In genomic region chr1:246199086-246199485, GRCh38 we compare ENCODE assay signal across 14 cellular contexts.
DNase-seq lines count a peak whose midpoint lies in the region; TF ChIP-seq lines count a peak whose summit lies in the region.
"Had no signal": no experiment of that assay in that cellular context is flagged by ENCODE, and none has a peak within 500 bp of the region (broad histone marks: within the 10 kb centered on the region; RNA-seq: fewer than 3 reads in every experiment).

No MANE protein-coding gene starts in this region.

- no peaks in the 10 kb centered on the region for H3K9me3 ChIP-seq in BE2C
- H3K9me3 ChIP-seq: pancreas, vagina had no signal

- H3K36me3 ChIP-seq in BE2C: no peaks in the 10 kb centered on the region
- H3K36me3 ChIP-seq: cardiac muscle cell, pancreas, vagina had no signal

- H3K4me3 ChIP-seq in BE2C (ENCODE audit: low read depth, low read length) (no peak overlapping the region), fibroblast of villous mesenchyme (ENCODE audit: low read depth, low read length) (no peak overlapping the region)
- H3K4me3 ChIP-seq: cardiac muscle cell, pancreas, vagina had no signal

- peak; percentile 8; the same call in 1 of the 2 replicates for TF ChIP-seq CTCF in BE2C (IDR thresholded peaks at IDR 0.05; ENCODE audit: low read depth, low read length)
- TF ChIP-seq CTCF in fibroblast of villous mesenchyme (IDR thresholded peaks at IDR 0.05; ENCODE audit: insufficient read depth, low read depth, low read length): no peak

- DNase-seq in BE2C (peak; percentile 84), LHCN-M2 (ENCODE audit: low read depth) (peak; percentile 57), NCI-H524 treated with DMSO at 0.1 percent for 48 hours (lab: John Stamatoyannopoulos, UW) (peak; percentile 11), fibroblast of villous mesenchyme (ENCODE audit: low read depth) (peak; percentile 46), NCI-H82 (lab: John Stamatoyannopoulos, UW) (no peak), SW480 (ENCODE audit: low spot score) (no peak), cerebellar cortex (ENCODE audit: low spot score) (no peak)
- no peak for DNase-seq in effector CD4-positive, alpha-beta T cell
- DNase-seq: activated CD4-positive, alpha-beta T cell treated with anti-CD3 and anti-CD28 coated beads for 1 hour; activated T-cell treated with anti-CD3 and anti-CD28 coated beads for 4 hours; pancreas; RPMI8226 had no signal

- H3K4me1 ChIP-seq in BE2C: peaks cover 12% of the 10 kb centered on the region
- H3K4me1 ChIP-seq: pancreas had no signal

- no peaks in the 10 kb centered on the region for H3K27me3 ChIP-seq in BE2C
- H3K27me3 ChIP-seq: cardiac muscle cell, pancreas, vagina had no signal

Comparison
In these comparisons a context has a peak if more than half of its experiments do, and no peak if none do; other contexts are left out.
1. DNase-seq: peak in BE2C (single experiment), LHCN-M2 (single experiment), NCI-H524 treated with DMSO at 0.1 percent for 48 hours (single experiment) and fibroblast of villous mesenchyme (single experiment); none in NCI-H82 (single experiment), SW480 (single experiment), effector CD4-positive, alpha-beta T cell (single experiment) and cerebellar cortex (single experiment).